ENCODE assay signal across 9 cellular contexts in the genomic region with DNA sequence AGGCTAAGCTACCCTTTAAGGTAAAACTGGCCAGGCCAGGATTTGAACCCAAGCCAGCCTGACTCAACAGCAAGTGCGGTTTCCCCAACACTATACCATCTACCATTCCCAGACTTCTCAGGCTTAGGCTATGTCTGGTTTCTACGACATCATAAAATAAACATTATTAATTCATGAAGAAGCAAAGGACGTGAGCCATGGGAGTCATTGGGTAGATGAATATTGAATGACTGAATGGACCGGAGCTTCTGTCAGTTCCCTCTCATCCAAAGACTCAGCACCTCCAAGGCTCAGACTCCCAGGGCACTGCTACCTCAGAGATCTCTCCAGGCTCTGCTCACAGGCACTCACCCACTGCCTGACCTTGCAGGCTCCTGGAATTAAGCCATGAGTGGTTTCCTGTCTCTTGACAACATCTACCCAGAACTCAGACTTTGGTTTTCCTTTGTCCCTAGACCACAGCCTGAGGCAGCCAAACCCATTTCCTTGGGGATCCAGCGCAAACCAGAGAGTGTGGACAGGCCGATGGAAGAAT.
DNase-seq lines count a peak whose midpoint lies in the region; ATAC-seq, FAIRE-seq and TF ChIP-seq lines count a peak whose summit lies in the region.
"Had no signal": no experiment of that assay in that cellular context is flagged by ENCODE, and none has a peak within 500 bp of the region (broad histone marks: within the 10 kb centered on the region; RNA-seq: fewer than 3 reads in every experiment).

No MANE protein-coding gene starts in this region.

- H3K27me3 ChIP-seq in CD4-positive, alpha-beta memory T cell (ENCODE audit: insufficient read depth, low read length), result no peaks in the 10 kb centered on the region
- H3K27me3 ChIP-seq in KMS-11 (ENCODE audit: insufficient read depth, low read depth) (no peaks in the 10 kb centered on the region), K562 (ENCODE audit: control insufficient read depth in 2 of 2, insufficient read depth in 2 of 2, low read length in 2 of 2) (no peaks in the 10 kb centered on the region), lung (ENCODE audit: control insufficient read depth, insufficient read depth) (no peaks in the 10 kb centered on the region), Peyer's patch (no peaks in the 10 kb centered on the region)

- no TSS peak for BruUV-seq in K562 (replicated peaks; lab: Mats Ljungman, UMichigan)

- TF ChIP-seq CTCF in KMS-11 (conservative IDR thresholded peaks at IDR 0.05; ENCODE audit: low read depth, low read length) (no peak), K562 (IDR thresholded peaks at IDR 0.05 in 2 of 3, conservative IDR thresholded peaks at IDR 0.05 in 1 of 3; ENCODE audit: insufficient read depth in 2 of 3, low read depth in 1 of 3, low read length in 3 of 3) (no peak), lung (IDR thresholded peaks at IDR 0.05; ENCODE audit: control extremely low read depth, extremely low read depth) (no peak), Peyer's patch (IDR thresholded peaks at IDR 0.05) (no peak)

- no peaks in the 10 kb centered on the region for H3K9me3 ChIP-seq in CD4-positive, alpha-beta memory T cell (ENCODE audit: control insufficient read depth in 1 of 2, low read length in 2 of 2)
- H3K9me3 ChIP-seq in K562 (replicated peaks; ENCODE audit: control insufficient read depth, insufficient read depth, low read depth, low read length), result no peaks in the 10 kb centered on the region
- no peaks in the 10 kb centered on the region for H3K9me3 ChIP-seq in lung (ENCODE audit: control insufficient read depth in 2 of 2, insufficient read depth in 1 of 2, low read length in 1 of 2)
- H3K9me3 ChIP-seq in Peyer's patch, result no peaks in the 10 kb centered on the region

- no peak overlapping the region for H3K4me3 ChIP-seq in CD4-positive, alpha-beta memory T cell (ENCODE audit: low read length in 2 of 2)
- H3K4me3 ChIP-seq in KMS-11 (IDR thresholded peaks at IDR 0.05; ENCODE audit: insufficient read depth, low read depth, low read length) (no peak overlapping the region), K562 (no peak overlapping the region), lung (no peak overlapping the region), Peyer's patch (no peak overlapping the region)

- no peaks in the 10 kb centered on the region for H3K9me1 ChIP-seq in K562 (ENCODE audit: control insufficient read depth, insufficient read depth, low read length)

- H3K4me2 ChIP-seq in KMS-11 (peak overlapping the region; percentile 7; the same call in 1 of the 2 replicates), K562 (ENCODE audit: insufficient read depth, low read length) (peak overlapping the region; percentile 73)

- peak overlapping the region in 7 of 8 donors; percentile 12 to 82 (median 66) for H3K4me3 Mint-ChIP-seq in CD4-positive, alpha-beta memory T cell

- CTCF ChIA-PET in CD4-positive, alpha-beta memory T cell (lab: Charles Lee; ENCODE audit: partially characterized antibody), result interaction anchor here (1.3 to 8.9 kb wide), 5 partner anchors 10 to 492 kb away, joined by 4 to 233 read pairs (median 96); partner anchors contain the start of gene IL6
- CTCF ChIA-PET in K562 (lab: Yijun Ruan, JAX; ENCODE audit: low intra/inter-chr PET ratio), result no interaction called here

- POLR2A ChIA-PET in CD4-positive, alpha-beta memory T cell (lab: Charles Lee; ENCODE audit: partially characterized antibody), result no interaction called here
- POLR2A ChIA-PET in K562 (lab: Yijun Ruan, JAX), result interaction anchor here (0.6 to 1.2 kb wide), 2 partner anchors 214 to 291 kb away, joined by 3 to 6 read pairs; no protein-coding TSS in a partner anchor

- H3K4me1 ChIP-seq in CD4-positive, alpha-beta memory T cell (ENCODE audit: insufficient read depth, low read length), result peaks cover 45% of the 10 kb centered on the region
- peaks cover 65% of the 10 kb centered on the region for H3K4me1 ChIP-seq in KMS-11 (ENCODE audit: low read depth, poor library complexity, severe bottlenecking)
- H3K4me1 ChIP-seq in K562 (replicated peaks in 1 of 2; ENCODE audit: control insufficient read depth in 2 of 2, insufficient read depth in 2 of 2, low read length in 2 of 2), result peaks cover 15 to 51% of the 10 kb centered on the region in 2 experiments
- H3K4me1 ChIP-seq in lung (ENCODE audit: control insufficient read depth in 2 of 2, insufficient read depth in 2 of 2, low read length in 2 of 2), result peaks cover 11 to 25% of the 10 kb centered on the region in 2 donors
- peaks cover 0 to 13% (median 2%) of the 10 kb centered on the region in 4 donors for H3K4me1 ChIP-seq in Peyer's patch

- H3K79me2 ChIP-seq in KMS-11 (ENCODE audit: insufficient read depth, low read depth), result no peaks in the 10 kb centered on the region
- H3K79me2 ChIP-seq in K562 (ENCODE audit: control insufficient read depth, insufficient read depth, low read length), result peaks cover 6% of the 10 kb centered on the region; the same call in 2 of the 3 replicates

- 61% methylated on average over 6 of the region's 6 CpGs for WGBS in K562 (ENCODE audit: insufficient coverage, low coverage, missing lambda C conversion rate)
- 45 to 60% methylated on average over 6 of the region's 6 CpGs for WGBS in lung, 2 donors

- ATAC-seq in K562 (peak; percentile 25), lung (ENCODE audit: insufficient read depth, low FRiP score) (no peak), GM21390 (IDR thresholded peaks at IDR 0.05; ENCODE audit: unreplicated experiment) (no peak)

- TF ChIP-seq RAD21 in K562 (CRISPR knock-in tag; conservative IDR thresholded peaks at IDR 0.05 in 1 of 2, IDR thresholded peaks at IDR 0.05 in 1 of 2), result no peak

- H3K36me3 Mint-ChIP-seq in CD4-positive, alpha-beta memory T cell, result no peaks in the 10 kb centered on the region
- H3K36me3 Mint-ChIP-seq: activated naive CD4-positive, alpha-beta T cell treated with anti-CD3 and anti-CD28 coated beads, Interleukin-2, amount 50 U/mL, for 72 hours had no signal

- in situ Hi-C loops in K562 (cut with MboI), result loop anchor here (5.0 kb wide), 2 partner anchors 158 to 503 kb away; no protein-coding TSS in a partner anchor

- no peak for FAIRE-seq in K562 (lab: Jason Lieb, UNC)

- H3K27me3 Mint-ChIP-seq in CD4-positive, alpha-beta memory T cell, result peaks cover 8 to 18% of the 10 kb centered on the region in 2 donors

- intact Hi-C loops in CD4-positive, alpha-beta memory T cell (cut with micrococcal nuclease), result no loop called here
- intact Hi-C loops in K562 (cut with micrococcal nuclease), result loop anchor here (5.0 to 10.0 kb wide), 4 partner anchors 98 to 508 kb away; no protein-coding TSS in a partner anchor

- no peaks in the 10 kb centered on the region for H3K36me3 ChIP-seq in CD4-positive, alpha-beta memory T cell (ENCODE audit: insufficient read depth, low read length)
- H3K36me3 ChIP-seq in KMS-11 (ENCODE audit: insufficient read depth), result no peaks in the 10 kb centered on the region
- no peaks in the 10 kb centered on the region for H3K36me3 ChIP-seq in K562 (ENCODE audit: control insufficient read depth, insufficient read depth, low read length)
- H3K36me3 ChIP-seq in lung (ENCODE audit: control insufficient read depth in 2 of 2, insufficient read depth in 2 of 2, low read length in 2 of 2), result no peaks in the 10 kb centered on the region
- H3K36me3 ChIP-seq in Peyer's patch, result no peaks in the 10 kb centered on the region

- TF ChIP-seq POLR2A in K562 (conservative IDR thresholded peaks at IDR 0.05) (no peak), Peyer's patch (IDR thresholded peaks at IDR 0.05) (no peak)

- TF ChIP-seq EP300 in K562 (IDR thresholded peaks at IDR 0.05; ENCODE audit: low read length), result no peak

- H3K9me3 Mint-ChIP-seq in CD4-positive, alpha-beta memory T cell, result no peaks in the 10 kb centered on the region
- H3K9me3 Mint-ChIP-seq: activated naive CD4-positive, alpha-beta T cell treated with anti-CD3 and anti-CD28 coated beads, Interleukin-2, amount 50 U/mL, for 72 hours had no signal

- no peaks in the 10 kb centered on the region for H4K20me1 ChIP-seq in KMS-11 (ENCODE audit: insufficient read depth)
- no peaks in the 10 kb centered on the region for H4K20me1 ChIP-seq in K562 (replicated peaks; ENCODE audit: control insufficient read depth, insufficient read depth, low read length)

- no peak overlapping the region for H3K27ac Mint-ChIP-seq in CD4-positive, alpha-beta memory T cell

- H3K27ac ChIP-seq in CD4-positive, alpha-beta memory T cell (ENCODE audit: low read depth, low read length), result no peak overlapping the region
- no peak overlapping the region for H3K27ac ChIP-seq in KMS-11
- peak overlapping the region; percentile 42; the same call in 1 of the 3 replicates for H3K27ac ChIP-seq in K562 (ENCODE audit: extremely low read depth, low read depth, low read length)
- H3K27ac ChIP-seq in lung (ENCODE audit: low read depth in 1 of 2, low read length in 1 of 2), result peak overlapping the region; percentile 54 to 72
- peak overlapping the region in 1 of 4 donors; percentile 3 for H3K27ac ChIP-seq in Peyer's patch

- H2AFZ ChIP-seq in KMS-11 (ENCODE audit: low read depth), result no peak overlapping the region
- H2AFZ ChIP-seq in K562 (ENCODE audit: low read depth, low read length), result peak overlapping the region; percentile 13; the same call in 1 of the 2 replicates

- no peak for DNase-seq in CD4-positive, alpha-beta memory T cell
- DNase-seq in K562 (ENCODE audit: extremely low read depth in 1 of 4, low spot score in 3 of 4), result peak in 2 of 4 experiments; percentile 20 to 51
- DNase-seq in lung (ENCODE audit: low spot score), result no peak
- no peak for DNase-seq in NCI-H524 treated with DMSO at 0.1 percent for 48 hours (lab: John Stamatoyannopoulos, UW)
- DNase-seq in Peyer's patch, result no peak
- DNase-seq in stimulated activated naive CD4-positive, alpha-beta T cell treated with Interleukin-2 at 50 U/mL for 16 hours (lab: John Stamatoyannopoulos, UW), result no peak

- H3K9ac ChIP-seq in KMS-11, result no peak overlapping the region
- peak overlapping the region in 1 of 2 experiments; percentile 37; a peak in 1 of 4 replicates for H3K9ac ChIP-seq in K562 (ENCODE audit: insufficient read depth in 1 of 2, low read depth in 2 of 2, low read length in 2 of 2)

- H3K4me1 Mint-ChIP-seq in CD4-positive, alpha-beta memory T cell, result peaks cover 30 to 53% (median 41%) of the 10 kb centered on the region in 4 donors

TF ChIP-seq in K562, 482 proteins besides CTCF, POLR2A, EP300 and RAD21:
- TF ChIP-seq TRIM24 (IDR thresholded peaks at IDR 0.05) (no peak), TBP (optimal IDR thresholded peaks at IDR 0.05; ENCODE audit: low read depth, low read length) (peak; percentile 18), SP1 (CRISPR knock-in tag; IDR thresholded peaks at IDR 0.05) (no peak), ETV5 (CRISPR knock-in tag; IDR thresholded peaks at IDR 0.05; ENCODE audit: low read depth) (0 out of 2 replicates have a peak, but pooled peaks have one; percentile 35)

Comparison
In these comparisons a context has a peak if more than half of its experiments do, and no peak if none do; other contexts are left out.
1. H3K27ac ChIP-seq: peak in K562 (single experiment) and lung (2 of 2); none in CD4-positive, alpha-beta memory T cell (single experiment) and KMS-11 (single experiment).